In genomic region chr7:44325181-44325671, GRCh38 we compare ENCODE assay signal across 9 cellular contexts. TPM values are rescaled to one million over a fixed set of nuclear protein-coding genes. Genes with fewer than 3 reads are reported as not detected.
DNase-seq lines count a peak whose midpoint lies in the region; ATAC-seq, FAIRE-seq and TF ChIP-seq lines count a peak whose summit lies in the region.
"Had no signal": no experiment of that assay in that cellular context is flagged by ENCODE, and none has a peak within 500 bp of the region (broad histone marks: within the 10 kb centered on the region; RNA-seq: fewer than 3 reads in every experiment).

Gene CAMK2B (minus strand): TSS chr7:44325594. CDS start chr7:44325421, 173 bp downstream.

- peak; percentile 19 for DNase-seq in activated CD8-positive, alpha-beta memory T cell treated with anti-CD3 and anti-CD28 coated beads, Interleukin-2, amount 10 ng/mL, durations not matched to agents 7 days and 5 days
- no peak for DNase-seq in activated CD8-positive, alpha-beta memory T cell treated with anti-CD3 and anti-CD28 coated beads, Interleukin-2, amount 50 U/mL, for 48 hours
- peak; percentile 69 for DNase-seq in kidney
- no peak for DNase-seq in activated CD4-positive, alpha-beta T cell treated with anti-CD3 and anti-CD28 coated beads, Interleukin-2, amount 50 U/mL, for 48 hours

- peaks cover 44% of the 10 kb centered on the region for H3K27me3 ChIP-seq in thymus (ENCODE audit: control insufficient read depth, insufficient read depth)

- ATAC-seq in activated CD8-positive, alpha-beta memory T cell treated with anti-CD3 and anti-CD28 coated beads, Interleukin-2, amount 10 ng/mL, durations not matched to agents 7 days and 5 days: no peak
- no peak for ATAC-seq in HG02938 (IDR thresholded peaks at IDR 0.05; ENCODE audit: unreplicated experiment)
- ATAC-seq in HG03439 (IDR thresholded peaks at IDR 0.05; ENCODE audit: unreplicated experiment): no peak

- peak within 1 kb of the TSS; percentile 51 for H3K4me3 Mint-ChIP-seq in activated CD8-positive, alpha-beta memory T cell treated with anti-CD3 and anti-CD28 coated beads, Interleukin-2, amount 10 ng/mL, durations not matched to agents 7 days and 5 days

- H3K27me3 Mint-ChIP-seq in activated CD8-positive, alpha-beta memory T cell treated with anti-CD3 and anti-CD28 coated beads, Interleukin-2, amount 10 ng/mL, durations not matched to agents 7 days and 5 days: peaks cover 50% of the 10 kb centered on the region

- CTCF ChIA-PET in activated CD8-positive, alpha-beta memory T cell treated with anti-CD3 and anti-CD28 coated beads, Interleukin-2, amount 10 ng/mL, durations not matched to agents 7 days and 5 days (lab: Charles Lee): no interaction called here

- no peak within 1 kb of the TSS for H3K9ac ChIP-seq in kidney (ENCODE audit: low read length in 2 of 2)

- intact Hi-C loops in kidney (cut with DNase I): no loop called here

- H3K4me3 ChIP-seq in kidney (ENCODE audit: low read length in 2 of 2) (no peak within 1 kb of the TSS), thymus (ENCODE audit: low read length) (peak within 1 kb of the TSS; percentile 29)

- H3K27ac ChIP-seq in angular gyrus (ENCODE audit: low read depth, low read length): peak within 1 kb of the TSS; percentile 48
- H3K27ac ChIP-seq in kidney (ENCODE audit: low read depth in 2 of 2, low read length in 2 of 2): no peak within 1 kb of the TSS
- H3K27ac ChIP-seq in thymus (ENCODE audit: low read depth): no peak within 1 kb of the TSS

- under 1% methylated on average over 89 of the region's 89 CpGs for WGBS in thymus

- H3K4me1 ChIP-seq in kidney (ENCODE audit: control insufficient read depth in 1 of 2, insufficient read depth in 1 of 2, low read depth in 1 of 2, low read length in 2 of 2) (peaks cover 4 to 6% of the 10 kb centered on the region in 2 donors), thymus (ENCODE audit: control insufficient read depth, insufficient read depth, low read length) (no peaks in the 10 kb centered on the region)

- H3K9me3 ChIP-seq in kidney (ENCODE audit: control insufficient read depth in 1 of 2, low read length in 2 of 2) (no peaks in the 10 kb centered on the region), thymus (ENCODE audit: control insufficient read depth) (no peaks in the 10 kb centered on the region)

- TF ChIP-seq CTCF in kidney (IDR thresholded peaks at IDR 0.05; ENCODE audit: borderline replicate concordance, extremely low read depth, insufficient read depth): no peak

- no peak for FAIRE-seq in kidney (lab: Jason Lieb, UNC)
- FAIRE-seq: G401.6 had no signal

- no peaks in the 10 kb centered on the region for H3K36me3 Mint-ChIP-seq in activated CD8-positive, alpha-beta memory T cell treated with anti-CD3 and anti-CD28 coated beads, Interleukin-2, amount 10 ng/mL, durations not matched to agents 7 days and 5 days

- H3K36me3 ChIP-seq in kidney (ENCODE audit: control insufficient read depth in 1 of 2, insufficient read depth in 2 of 2, low read length in 2 of 2) (no peaks in the 10 kb centered on the region), thymus (ENCODE audit: control insufficient read depth, insufficient read depth) (no peaks in the 10 kb centered on the region)

- peaks cover 4% of the 10 kb centered on the region for H3K4me1 Mint-ChIP-seq in activated CD8-positive, alpha-beta memory T cell treated with anti-CD3 and anti-CD28 coated beads, Interleukin-2, amount 10 ng/mL, durations not matched to agents 7 days and 5 days

- H3K9me3 Mint-ChIP-seq in activated CD8-positive, alpha-beta memory T cell treated with anti-CD3 and anti-CD28 coated beads, Interleukin-2, amount 10 ng/mL, durations not matched to agents 7 days and 5 days (ENCODE audit: low read depth): no peaks in the 10 kb centered on the region

- H3K27ac Mint-ChIP-seq in activated CD8-positive, alpha-beta memory T cell treated with anti-CD3 and anti-CD28 coated beads, Interleukin-2, amount 10 ng/mL, durations not matched to agents 7 days and 5 days: no peak within 1 kb of the TSS

RNA-seq across cellular contexts. Expression of gene CAMK2B, which starts in this region (rescaled TPM):
- under 1 TPM in 1 of 2 experiments, not detected in 1; 0.63 TPM for total RNA-seq in activated CD8-positive, alpha-beta memory T cell treated with anti-CD3 and anti-CD28 coated beads, Interleukin-2, amount 10 ng/mL, durations not matched to agents 7 days and 5 days
- total RNA-seq in kidney: 1.1 TPM
- polyA plus RNA-seq in kidney (ENCODE audit: insufficient read depth, low read depth, low replicate concordance) (3.2 TPM), thymus (3.1 TPM)

Comparison
In these comparisons a context has a peak if more than half of its experiments do, and no peak if none do; other contexts are left out.
1. Peak in DNase-seq in activated CD8-positive, alpha-beta memory T cell treated with anti-CD3 and anti-CD28 coated beads, Interleukin-2, amount 10 ng/mL, durations not matched to agents 7 days and 5 days; RNA of the gene not detected or under 1 TPM.